In genomic region chr10:8325015-8325414, GRCh38 we compare ENCODE assay signal across 24 cellular contexts.
DNase-seq lines count a peak whose midpoint lies in the region; ATAC-seq and TF ChIP-seq lines count a peak whose summit lies in the region.
"Had no signal": no experiment of that assay in that cellular context is flagged by ENCODE, and none has a peak within 500 bp of the region (broad histone marks: within the 10 kb centered on the region; RNA-seq: fewer than 3 reads in every experiment).

No MANE protein-coding gene starts in this region.

- POLR2A ChIA-PET in activated CD4-positive, alpha-beta T cell treated with anti-CD3 and anti-CD28 coated beads for 36 hours (lab: Charles Lee) = interaction anchor here (0.6 to 1.5 kb wide), 4 partner anchors 9 to 253 kb away, joined by 3 to 12 read pairs (median 3); no protein-coding TSS in a partner anchor

- intact Hi-C loops in activated CD4-positive, alpha-beta T cell treated with anti-CD3 and anti-CD28 coated beads for 36 hours (cut with DNase I, micrococcal nuclease) = loop anchor here (1.0 to 10.0 kb wide), 9 partner anchors 10 to 670 kb away; no protein-coding TSS in a partner anchor
- intact Hi-C loops in activated T-helper 1 cell treated with anti-CD3 and anti-CD28 coated beads, Interleukin-12 subunit alpha, Interleukin-12 subunit beta, Interleukin-2, Interleukin-4 antibody, amounts not matched to agents 30 ng/mL and 10 ng/mL and 1 ng/mL, durations not matched to agents 14 hours and 24 hours and 36 hours (cut with micrococcal nuclease) = loop anchor here (1.0 to 2.0 kb wide), 13 partner anchors 8 to 271 kb away; partner anchors contain the start of gene GATA3

- peak overlapping the region; percentile 13 for H3K4me3 Mint-ChIP-seq in activated CD4-positive, alpha-beta T cell treated with anti-CD3 and anti-CD28 coated beads for 36 hours
- H3K4me3 Mint-ChIP-seq in activated naive CD8-positive, alpha-beta T cell = peak overlapping the region; percentile 6
- H3K4me3 Mint-ChIP-seq in activated naive CD8-positive, alpha-beta T cell treated with anti-CD3 and anti-CD28 coated beads for 36 hours = no peak overlapping the region
- H3K4me3 Mint-ChIP-seq in activated T-helper 1 cell treated with anti-CD3 and anti-CD28 coated beads, Interleukin-12 subunit alpha, Interleukin-12 subunit beta, Interleukin-2, Interleukin-4 antibody, amounts not matched to agents 30 ng/mL and 10 ng/mL and 1 ng/mL, durations not matched to agents 14 hours and 24 hours and 36 hours = peak overlapping the region; percentile 63
- H3K4me3 Mint-ChIP-seq in stimulated activated effector memory CD8-positive, alpha-beta T cell treated with anti-CD3 and anti-CD28 coated beads, Interleukin-12 subunit alpha, Interleukin-12 subunit beta, amount 100 ng/mL, for 72 hours = peak overlapping the region; percentile 10
- H3K4me3 Mint-ChIP-seq in mesothelial cell of epicardium = no peak overlapping the region

- TF ChIP-seq CTCF in mesothelial cell of epicardium (IDR thresholded peaks at IDR 0.05; ENCODE audit: unreplicated experiment) = no peak

- H3K4me1 Mint-ChIP-seq in activated CD4-positive, alpha-beta T cell treated with anti-CD3 and anti-CD28 coated beads for 36 hours = peaks cover 57% of the 10 kb centered on the region
- H3K4me1 Mint-ChIP-seq in activated naive CD8-positive, alpha-beta T cell (ENCODE audit: low read depth) = peaks cover 20% of the 10 kb centered on the region
- H3K4me1 Mint-ChIP-seq in activated naive CD8-positive, alpha-beta T cell treated with anti-CD3 and anti-CD28 coated beads for 36 hours = peaks cover 11% of the 10 kb centered on the region
- H3K4me1 Mint-ChIP-seq in activated T-helper 1 cell treated with anti-CD3 and anti-CD28 coated beads, Interleukin-12 subunit alpha, Interleukin-12 subunit beta, Interleukin-2, Interleukin-4 antibody, amounts not matched to agents 30 ng/mL and 10 ng/mL and 1 ng/mL, durations not matched to agents 14 hours and 24 hours and 36 hours (ENCODE audit: low read depth) = peaks cover 54% of the 10 kb centered on the region
- peaks cover 27% of the 10 kb centered on the region for H3K4me1 Mint-ChIP-seq in stimulated activated effector memory CD8-positive, alpha-beta T cell treated with anti-CD3 and anti-CD28 coated beads, Interleukin-12 subunit alpha, Interleukin-12 subunit beta, amount 100 ng/mL, for 72 hours
- peaks cover 34% of the 10 kb centered on the region for H3K4me1 Mint-ChIP-seq in mesothelial cell of epicardium

- no peak for DNase-seq in activated CD4-positive, alpha-beta T cell treated with anti-CD3 and anti-CD28 coated beads for 36 hours
- DNase-seq in activated CD4-positive, alpha-beta T cell treated with anti-CD3 and anti-CD28 coated beads, Interleukin-2, amount 50 U/mL, for 48 hours = no peak
- no peak for DNase-seq in activated naive CD8-positive, alpha-beta T cell treated with anti-CD3 and anti-CD28 coated beads for 36 hours
- no peak for DNase-seq in activated T-helper 1 cell treated with anti-CD3 and anti-CD28 coated beads, Interleukin-12 subunit alpha, Interleukin-12 subunit beta, Interleukin-2, Interleukin-4 antibody, amounts not matched to agents 30 ng/mL and 10 ng/mL and 1 ng/mL, durations not matched to agents 14 hours and 24 hours and 36 hours (ENCODE audit: low spot score)
- DNase-seq in stimulated activated effector memory CD8-positive, alpha-beta T cell treated with anti-CD3 and anti-CD28 coated beads, Interleukin-12 subunit alpha, Interleukin-12 subunit beta, amount 100 ng/mL, for 72 hours (ENCODE audit: low spot score in 2 of 2) = no peak
- DNase-seq in mesothelial cell of epicardium (ENCODE audit: low spot score in 2 of 2, unreplicated experiment in 2 of 2) = no peak
- DNase-seq: 8988T; AML-193; C1 segment of cervical spinal cord; DMS53; GDM1; GOT3; HCEC 1CT; KG1; NCI-H1092 treated with DMSO at 0.1 percent for 48 hours; NCI-H1436 treated with DMSO at 0.1 percent for 48 hours; NCI-H1930; NCI-H226; NCI-H510A treated with DMSO at 0.1 percent for 48 hours; NCI-H748 treated with DMSO at 0.1 percent for 48 hours; NK-92 treated with Interleukin-12 subunit alpha and Interleukin-12 subunit beta, amount 100 ng/mL, for 24 hours; SHP77 treated with DMSO at 0.1 percent for 48 hours had no signal

- CTCF ChIA-PET in activated CD4-positive, alpha-beta T cell treated with anti-CD3 and anti-CD28 coated beads for 36 hours (lab: Charles Lee) = interaction anchor here (0.8 to 2.9 kb wide), 8 partner anchors 9 to 269 kb away, joined by 3 to 8 read pairs (median 3); no protein-coding TSS in a partner anchor

- H3K27me3 Mint-ChIP-seq in activated CD4-positive, alpha-beta T cell treated with anti-CD3 and anti-CD28 coated beads for 36 hours = peaks cover 4% of the 10 kb centered on the region
- no peaks in the 10 kb centered on the region for H3K27me3 Mint-ChIP-seq in activated naive CD8-positive, alpha-beta T cell
- peaks cover 13% of the 10 kb centered on the region for H3K27me3 Mint-ChIP-seq in activated naive CD8-positive, alpha-beta T cell treated with anti-CD3 and anti-CD28 coated beads for 36 hours
- peaks cover 15% of the 10 kb centered on the region for H3K27me3 Mint-ChIP-seq in activated T-helper 1 cell treated with anti-CD3 and anti-CD28 coated beads, Interleukin-12 subunit alpha, Interleukin-12 subunit beta, Interleukin-2, Interleukin-4 antibody, amounts not matched to agents 30 ng/mL and 10 ng/mL and 1 ng/mL, durations not matched to agents 14 hours and 24 hours and 36 hours (ENCODE audit: insufficient read depth)
- peaks cover 3% of the 10 kb centered on the region for H3K27me3 Mint-ChIP-seq in mesothelial cell of epicardium (ENCODE audit: low read depth)

- no peaks in the 10 kb centered on the region for H3K36me3 Mint-ChIP-seq in activated CD4-positive, alpha-beta T cell treated with anti-CD3 and anti-CD28 coated beads for 36 hours (ENCODE audit: low read depth)
- peaks cover under 1% of the 10 kb centered on the region for H3K36me3 Mint-ChIP-seq in activated naive CD8-positive, alpha-beta T cell
- no peaks in the 10 kb centered on the region for H3K36me3 Mint-ChIP-seq in activated naive CD8-positive, alpha-beta T cell treated with anti-CD3 and anti-CD28 coated beads for 36 hours
- peaks cover 2% of the 10 kb centered on the region for H3K36me3 Mint-ChIP-seq in activated T-helper 1 cell treated with anti-CD3 and anti-CD28 coated beads, Interleukin-12 subunit alpha, Interleukin-12 subunit beta, Interleukin-2, Interleukin-4 antibody, amounts not matched to agents 30 ng/mL and 10 ng/mL and 1 ng/mL, durations not matched to agents 14 hours and 24 hours and 36 hours (ENCODE audit: low read depth)
- peaks cover 6% of the 10 kb centered on the region for H3K36me3 Mint-ChIP-seq in stimulated activated effector memory CD8-positive, alpha-beta T cell treated with anti-CD3 and anti-CD28 coated beads, Interleukin-12 subunit alpha, Interleukin-12 subunit beta, amount 100 ng/mL, for 72 hours
- H3K36me3 Mint-ChIP-seq in mesothelial cell of epicardium = no peaks in the 10 kb centered on the region

- ATAC-seq in activated CD4-positive, alpha-beta T cell treated with anti-CD3 and anti-CD28 coated beads for 36 hours = peak; percentile 49
- ATAC-seq in stimulated activated effector memory CD8-positive, alpha-beta T cell treated with anti-CD3 and anti-CD28 coated beads, Interleukin-12 subunit alpha, Interleukin-12 subunit beta, amount 100 ng/mL, for 72 hours = peak; percentile 61
- ATAC-seq in HG03571 (IDR thresholded peaks at IDR 0.05; ENCODE audit: unreplicated experiment) = no peak

- H3K27ac Mint-ChIP-seq in activated CD4-positive, alpha-beta T cell treated with anti-CD3 and anti-CD28 coated beads for 36 hours = peak overlapping the region; percentile 74
- H3K27ac Mint-ChIP-seq in activated naive CD8-positive, alpha-beta T cell = peak overlapping the region; percentile 78
- no peak overlapping the region for H3K27ac Mint-ChIP-seq in activated naive CD8-positive, alpha-beta T cell treated with anti-CD3 and anti-CD28 coated beads for 36 hours
- H3K27ac Mint-ChIP-seq in activated T-helper 1 cell treated with anti-CD3 and anti-CD28 coated beads, Interleukin-12 subunit alpha, Interleukin-12 subunit beta, Interleukin-2, Interleukin-4 antibody, amounts not matched to agents 30 ng/mL and 10 ng/mL and 1 ng/mL, durations not matched to agents 14 hours and 24 hours and 36 hours = peak overlapping the region; percentile 85
- H3K27ac Mint-ChIP-seq in stimulated activated effector memory CD8-positive, alpha-beta T cell treated with anti-CD3 and anti-CD28 coated beads, Interleukin-12 subunit alpha, Interleukin-12 subunit beta, amount 100 ng/mL, for 72 hours = peak overlapping the region; percentile 67
- no peak overlapping the region for H3K27ac Mint-ChIP-seq in mesothelial cell of epicardium

- H3K9me3 Mint-ChIP-seq in activated CD4-positive, alpha-beta T cell treated with anti-CD3 and anti-CD28 coated beads for 36 hours (ENCODE audit: low read depth) = no peaks in the 10 kb centered on the region
- H3K9me3 Mint-ChIP-seq in activated naive CD8-positive, alpha-beta T cell (ENCODE audit: low read depth) = no peaks in the 10 kb centered on the region
- H3K9me3 Mint-ChIP-seq in activated naive CD8-positive, alpha-beta T cell treated with anti-CD3 and anti-CD28 coated beads for 36 hours = no peaks in the 10 kb centered on the region
- H3K9me3 Mint-ChIP-seq in activated T-helper 1 cell treated with anti-CD3 and anti-CD28 coated beads, Interleukin-12 subunit alpha, Interleukin-12 subunit beta, Interleukin-2, Interleukin-4 antibody, amounts not matched to agents 30 ng/mL and 10 ng/mL and 1 ng/mL, durations not matched to agents 14 hours and 24 hours and 36 hours = no peaks in the 10 kb centered on the region
- H3K9me3 Mint-ChIP-seq in stimulated activated effector memory CD8-positive, alpha-beta T cell treated with anti-CD3 and anti-CD28 coated beads, Interleukin-12 subunit alpha, Interleukin-12 subunit beta, amount 100 ng/mL, for 72 hours = no peaks in the 10 kb centered on the region
- H3K9me3 Mint-ChIP-seq in mesothelial cell of epicardium = no peaks in the 10 kb centered on the region

Comparison
In these comparisons a context has a peak if more than half of its experiments do, and no peak if none do; other contexts are left out.
1. H3K27ac Mint-ChIP-seq: peak in activated CD4-positive, alpha-beta T cell treated with anti-CD3 and anti-CD28 coated beads for 36 hours (single experiment), activated naive CD8-positive, alpha-beta T cell (single experiment), activated T-helper 1 cell treated with anti-CD3 and anti-CD28 coated beads, Interleukin-12 subunit alpha, Interleukin-12 subunit beta, Interleukin-2, Interleukin-4 antibody, amounts not matched to agents 30 ng/mL and 10 ng/mL and 1 ng/mL, durations not matched to agents 14 hours and 24 hours and 36 hours (single experiment) and stimulated activated effector memory CD8-positive, alpha-beta T cell treated with anti-CD3 and anti-CD28 coated beads, Interleukin-12 subunit alpha, Interleukin-12 subunit beta, amount 100 ng/mL, for 72 hours (single experiment); none in activated naive CD8-positive, alpha-beta T cell treated with anti-CD3 and anti-CD28 coated beads for 36 hours (single experiment) and mesothelial cell of epicardium (single experiment).
2. H3K4me3 Mint-ChIP-seq: peak in activated CD4-positive, alpha-beta T cell treated with anti-CD3 and anti-CD28 coated beads for 36 hours (single experiment), activated naive CD8-positive, alpha-beta T cell (single experiment), activated T-helper 1 cell treated with anti-CD3 and anti-CD28 coated beads, Interleukin-12 subunit alpha, Interleukin-12 subunit beta, Interleukin-2, Interleukin-4 antibody, amounts not matched to agents 30 ng/mL and 10 ng/mL and 1 ng/mL, durations not matched to agents 14 hours and 24 hours and 36 hours (single experiment) and stimulated activated effector memory CD8-positive, alpha-beta T cell treated with anti-CD3 and anti-CD28 coated beads, Interleukin-12 subunit alpha, Interleukin-12 subunit beta, amount 100 ng/mL, for 72 hours (single experiment); none in activated naive CD8-positive, alpha-beta T cell treated with anti-CD3 and anti-CD28 coated beads for 36 hours (single experiment) and mesothelial cell of epicardium (single experiment).